ENCODE assay signal across 8 cellular contexts in genomic region chr2:219279151-219279915, GRCh38. TPM values are rescaled to one million over a fixed set of nuclear protein-coding genes. Genes with fewer than 3 reads are reported as not detected.
DNase-seq lines count a peak whose midpoint lies in the region; ATAC-seq lines count a peak whose summit lies in the region.

Gene DNAJB2 (plus strand): TSS chr2:219279366. CDS start chr2:219279834, 468 bp downstream.

- peak within 1 kb of the TSS; percentile 98 to 99 for H3K27ac Mint-ChIP-seq in effector memory CD8-positive, alpha-beta T cell

- H3K4me1 Mint-ChIP-seq in effector memory CD8-positive, alpha-beta T cell (ENCODE audit: low read depth in 2 of 2) = peaks cover 28 to 37% of the 10 kb centered on the region in 2 donors

- DNase-seq in COLO668 (lab: John Stamatoyannopoulos, UW; ENCODE audit: unreplicated experiment) = peak; percentile 99
- DNase-seq in HT1080 (ENCODE audit: low read depth) = peak; percentile 99
- DNase-seq in NOMO-1 treated with DMSO at 0.1 percent for 48 hours (lab: John Stamatoyannopoulos, UW; ENCODE audit: unreplicated experiment) = peak; percentile 97
- peak; percentile 98 to 99 for DNase-seq in activated CD8-positive, alpha-beta memory T cell treated with anti-CD3 and anti-CD28 coated beads for 4 hours (ENCODE audit: low read depth in 2 of 2)
- DNase-seq in effector memory CD8-positive, alpha-beta T cell = peak; percentile 98 to 99 (median 99)
- DNase-seq in medulla oblongata (ENCODE audit: extremely low spot score) = peak; percentile 99
- DNase-seq in stimulated activated CD8-positive, alpha-beta memory T cell treated with anti-CD3 and anti-CD28 coated beads, Interleukin-12 subunit alpha, Interleukin-12 subunit beta, amount 100 ng/mL, for 1 hour (ENCODE audit: low read depth) = peak; percentile 98

- peak within 1 kb of the TSS; percentile 83 to 84 for H3K4me3 Mint-ChIP-seq in effector memory CD8-positive, alpha-beta T cell

- H3K9me3 Mint-ChIP-seq in effector memory CD8-positive, alpha-beta T cell = no peaks in the 10 kb centered on the region

- H3K36me3 Mint-ChIP-seq in effector memory CD8-positive, alpha-beta T cell (ENCODE audit: insufficient read depth) = peaks cover 62% of the 10 kb centered on the region

- ATAC-seq in GM21360 (IDR thresholded peaks at IDR 0.05; ENCODE audit: unreplicated experiment) = peak; percentile 83
- peak; percentile 77 for ATAC-seq in effector memory CD8-positive, alpha-beta T cell (replicated peaks)

- no peaks in the 10 kb centered on the region for H3K27me3 Mint-ChIP-seq in effector memory CD8-positive, alpha-beta T cell

RNA-seq across cellular contexts. Expression of gene DNAJB2, which starts in this region (rescaled TPM):
- 11.5 and 13.8 TPM in 2 replicates for total RNA-seq in HT1080 (2014; rRNA removed; shearing (Covaris generic))
- 11.7 and 13.4 TPM in 2 replicates for polyA plus RNA-seq in HT1080 (2015; cell fraction: cytosol; rRNA removed)
- 20.1 and 26.5 TPM in 2 replicates for polyA plus RNA-seq in HT1080 (2015; cell fraction: nucleus; rRNA removed)

Comparison
In these comparisons a context has a peak if more than half of its experiments do, and no peak if none do; other contexts are left out.
1. Peak in every context shown above with its lines: DNase-seq and ATAC-seq.